In genomic region chr17:7572588-7573323, GRCh38 we compare ENCODE assay signal across 8 cellular contexts. TPM values are rescaled to one million over a fixed set of nuclear protein-coding genes. Genes with fewer than 3 reads are reported as not detected.
DNase-seq lines count a peak whose midpoint lies in the region; ATAC-seq and TF ChIP-seq lines count a peak whose summit lies in the region.

No MANE protein-coding gene starts in this region.

- no peaks in the 10 kb centered on the region for H3K27me3 ChIP-seq in CD8-positive, alpha-beta T cell (ENCODE audit: insufficient read depth, low read length)

- H3K4me1 Mint-ChIP-seq in CD8-positive, alpha-beta T cell (ENCODE audit: low read depth) = peaks cover 48% of the 10 kb centered on the region
- peaks cover 50% of the 10 kb centered on the region for H3K4me1 Mint-ChIP-seq in endothelial cell (ENCODE audit: unreplicated experiment)

- H3K9me3 ChIP-seq in CD8-positive, alpha-beta T cell (ENCODE audit: low read length) = no peaks in the 10 kb centered on the region

- no peak for TF ChIP-seq CTCF in CD8-positive, alpha-beta T cell (IDR thresholded peaks at IDR 0.05)
- no peak for TF ChIP-seq CTCF in endothelial cell (IDR thresholded peaks at IDR 0.05; ENCODE audit: unreplicated experiment)

- H3K27me3 Mint-ChIP-seq in CD8-positive, alpha-beta T cell (ENCODE audit: low read depth) = no peaks in the 10 kb centered on the region
- peaks cover 10% of the 10 kb centered on the region for H3K27me3 Mint-ChIP-seq in endothelial cell (ENCODE audit: unreplicated experiment)

- intact Hi-C loops in CD8-positive, alpha-beta T cell (cut with DNase I, micrococcal nuclease) = loop anchor here (1.0 to 5.0 kb wide), 21 partner anchors 11 to 675 kb away; partner anchors contain the start of genes EIF5A (in 2 of the 2), ELP5 (in 2 of the 2), FXR2 (in 2 of the 2) and KDM6B (in 2 of the 2)

- H3K4me1 ChIP-seq in CD8-positive, alpha-beta T cell (ENCODE audit: insufficient read depth, low read length) = peaks cover 28% of the 10 kb centered on the region

- H3K36me3 ChIP-seq in CD8-positive, alpha-beta T cell (ENCODE audit: insufficient read depth, low read length) = peaks cover 46% of the 10 kb centered on the region

- peak overlapping the region; percentile 99 for H3K4me3 Mint-ChIP-seq in CD8-positive, alpha-beta T cell
- peak overlapping the region; percentile 98 for H3K4me3 Mint-ChIP-seq in endothelial cell (ENCODE audit: unreplicated experiment)

- CTCF ChIA-PET in CD8-positive, alpha-beta T cell (lab: Charles Lee) = interaction anchor here (1.0 to 3.8 kb wide), 4 partner anchors 11 to 217 kb away, joined by 3 to 30 read pairs (median 6); partner anchors contain the start of genes FXR2 and MPDU1

- ATAC-seq in CD8-positive, alpha-beta T cell = peak; percentile 83
- peak; percentile 76 for ATAC-seq in GM21367 (IDR thresholded peaks at IDR 0.05; ENCODE audit: unreplicated experiment)

- no peaks in the 10 kb centered on the region for H3K9me3 Mint-ChIP-seq in CD8-positive, alpha-beta T cell
- H3K9me3 Mint-ChIP-seq in endothelial cell (ENCODE audit: unreplicated experiment) = no peaks in the 10 kb centered on the region

- H3K27ac ChIP-seq in CD8-positive, alpha-beta T cell (ENCODE audit: low read depth, low read length) = peak overlapping the region; percentile 98

- POLR2A ChIA-PET in CD8-positive, alpha-beta T cell (lab: Charles Lee) = interaction anchor here (0.6 to 4.4 kb wide), 16 partner anchors 8 to 334 kb away, joined by 3 to 66 read pairs (median 6); partner anchors contain the start of genes ATP1B2, FXR2, MPDU1 and POLR2A

- H3K4me3 ChIP-seq in CD8-positive, alpha-beta T cell (ENCODE audit: low read depth, low read length) = peak overlapping the region; percentile 97

- peaks cover 77% of the 10 kb centered on the region for H3K36me3 Mint-ChIP-seq in CD8-positive, alpha-beta T cell
- peaks cover 73% of the 10 kb centered on the region for H3K36me3 Mint-ChIP-seq in endothelial cell (ENCODE audit: low read depth, unreplicated experiment)

- peak overlapping the region; percentile 96 for H3K27ac Mint-ChIP-seq in CD8-positive, alpha-beta T cell
- peak overlapping the region; percentile 99 for H3K27ac Mint-ChIP-seq in endothelial cell (ENCODE audit: unreplicated experiment)

- DNase-seq in CD8-positive, alpha-beta T cell = peak in 6 of 7 experiments; percentile 99 to 100 (median 100)
- DNase-seq in HuH-7 (ENCODE audit: low spot score) (peak; percentile 94), OCI-M1 (lab: John Stamatoyannopoulos, UW) (peak; percentile 100), activated T-cell treated with anti-CD3 and anti-CD28 coated beads for 24 hours (ENCODE audit: low read depth) (peak; percentile 99), endothelial cell (ENCODE audit: low spot score) (peak; percentile 100), middle frontal gyrus (ENCODE audit: extremely low spot score, low spot score) (peak; percentile 100)
- DNase-seq in stimulated activated CD8-positive, alpha-beta memory T cell treated with anti-CD3 and anti-CD28 coated beads, Interleukin-4, amount 100 ng/mL, for 24 hours (ENCODE audit: low read depth) = peak; percentile 99

RNA-seq across cellular contexts. Expression of gene CD68, which starts 6.7 kb away (rescaled TPM):
- total RNA-seq in CD8-positive, alpha-beta T cell = under 1 TPM in 1 of 2 experiments, not detected in 1; 0.62 TPM
- 1.6 TPM for total RNA-seq in endothelial cell (ENCODE audit: unreplicated experiment)

RNA-seq across cellular contexts. Expression of gene MPDU1, which starts 10.9 kb away (rescaled TPM):
- total RNA-seq in CD8-positive, alpha-beta T cell = 10 to 100 TPM; 16.6 to 17.2 TPM
- total RNA-seq in endothelial cell (ENCODE audit: unreplicated experiment) = 51.8 TPM

RNA-seq across cellular contexts. Expression of gene SENP3, which starts 11.0 kb away (rescaled TPM):
- 10 to 100 TPM; 31.9 to 35.9 TPM for total RNA-seq in CD8-positive, alpha-beta T cell
- total RNA-seq in endothelial cell (ENCODE audit: unreplicated experiment) = 57.8 TPM

RNA-seq across cellular contexts. Expression of gene TNFSF13, which starts 14.2 kb away (rescaled TPM):
- total RNA-seq in CD8-positive, alpha-beta T cell = 1 to 10 TPM in 1 of 2 experiments, under 1 TPM in 1; 0.64 to 1.1 TPM
- total RNA-seq in endothelial cell (ENCODE audit: unreplicated experiment) = 5.6 TPM

RNA-seq across cellular contexts. Expression of gene SOX15, which starts 17.1 kb away (rescaled TPM):
- total RNA-seq in CD8-positive, alpha-beta T cell = not detected
- total RNA-seq in endothelial cell (ENCODE audit: unreplicated experiment) = 1.3 TPM

Comparison
In these comparisons a context has a peak if more than half of its experiments do, and no peak if none do; other contexts are left out.
1. Peak in every context shown above with its lines: DNase-seq, ATAC-seq, H3K4me3 ChIP-seq and H3K27ac ChIP-seq.